ENCODE assay signal across 13 cellular contexts in genomic region chr1:54721719-54722118, GRCh38. TPM values are rescaled to one million over a fixed set of nuclear protein-coding genes. Genes with fewer than 3 reads are reported as not detected.
DNase-seq lines count a peak whose midpoint lies in the region; ATAC-seq and TF ChIP-seq lines count a peak whose summit lies in the region.
"Had no signal": no experiment of that assay in that cellular context is flagged by ENCODE, and none has a peak within 500 bp of the region (broad histone marks: within the 10 kb centered on the region; RNA-seq: fewer than 3 reads in every experiment).

No MANE protein-coding gene starts in this region.

- no peaks in the 10 kb centered on the region for H3K9me3 Mint-ChIP-seq in activated T-helper 17 cell treated with anti-CD3 and anti-CD28 coated beads, Interleukin-2, amount 50 U/mL, for 72 hours
- H3K9me3 Mint-ChIP-seq in nephron progenitor cell: peaks cover 28% of the 10 kb centered on the region

- peaks cover 13% of the 10 kb centered on the region for H3K4me1 ChIP-seq in foreskin keratinocyte

- ATAC-seq in activated T-helper 17 cell treated with anti-CD3 and anti-CD28 coated beads, Interleukin-2, amount 50 U/mL, for 72 hours (replicated peaks): no peak
- ATAC-seq in foreskin keratinocyte (no peak), GM19351 (IDR thresholded peaks at IDR 0.05; ENCODE audit: unreplicated experiment) (no peak)

- peaks cover 13% of the 10 kb centered on the region for H3K4me1 Mint-ChIP-seq in activated T-helper 17 cell treated with anti-CD3 and anti-CD28 coated beads, Interleukin-2, amount 50 U/mL, for 72 hours
- peaks cover 8% of the 10 kb centered on the region for H3K4me1 Mint-ChIP-seq in nephron progenitor cell

- DNase-seq in ELR (ENCODE audit: low read depth) (peak; percentile 43), M059J (ENCODE audit: low read depth) (peak; percentile 58), foreskin keratinocyte (peak; percentile 13 to 41), nephron progenitor cell (no peak), germinal center (ENCODE audit: low spot score) (no peak), NCI-H2029 treated with DMSO at 0.1 percent for 48 hours (lab: John Stamatoyannopoulos, UW) (no peak)
- DNase-seq: CD8-positive, alpha-beta memory T cell; COR-L47; GF-D8 had no signal

- no peak overlapping the region for H3K27ac ChIP-seq in foreskin keratinocyte
- H3K27ac ChIP-seq: BLaER1 treated with 17β-estradiol and CSF1 and Interleukin-3, amounts not matched to agents 10 nM and 100 nM had no signal

- H3K27me3 ChIP-seq in foreskin keratinocyte: no peaks in the 10 kb centered on the region
- H3K27me3 ChIP-seq: BLaER1 treated with 17β-estradiol and CSF1 and Interleukin-3, amounts not matched to agents 10 nM and 100 nM had no signal

- no peak for TF ChIP-seq CTCF in foreskin keratinocyte (conservative IDR thresholded peaks at IDR 0.05)
- no peak for TF ChIP-seq CTCF in nephron progenitor cell (IDR thresholded peaks at IDR 0.05)

- H3K36me3 Mint-ChIP-seq in activated T-helper 17 cell treated with anti-CD3 and anti-CD28 coated beads, Interleukin-2, amount 50 U/mL, for 72 hours (ENCODE audit: low read depth): peaks cover 98% of the 10 kb centered on the region
- H3K36me3 Mint-ChIP-seq in nephron progenitor cell (ENCODE audit: low read depth): peaks cover 79% of the 10 kb centered on the region

- no peak overlapping the region for H3K4me3 Mint-ChIP-seq in activated T-helper 17 cell treated with anti-CD3 and anti-CD28 coated beads, Interleukin-2, amount 50 U/mL, for 72 hours
- no peak overlapping the region for H3K4me3 Mint-ChIP-seq in nephron progenitor cell
- H3K4me3 Mint-ChIP-seq: B cell; CD8-positive, alpha-beta memory T cell had no signal

- peak overlapping the region; percentile 30 for H3K27ac Mint-ChIP-seq in activated T-helper 17 cell treated with anti-CD3 and anti-CD28 coated beads, Interleukin-2, amount 50 U/mL, for 72 hours
- H3K27ac Mint-ChIP-seq in nephron progenitor cell: no peak overlapping the region
- H3K27ac Mint-ChIP-seq: B cell; CD8-positive, alpha-beta memory T cell had no signal

- no peaks in the 10 kb centered on the region for H3K27me3 Mint-ChIP-seq in activated T-helper 17 cell treated with anti-CD3 and anti-CD28 coated beads, Interleukin-2, amount 50 U/mL, for 72 hours
- H3K27me3 Mint-ChIP-seq in nephron progenitor cell (ENCODE audit: low read depth, poor library complexity): no peaks in the 10 kb centered on the region
- H3K27me3 Mint-ChIP-seq: B cell; CD8-positive, alpha-beta memory T cell had no signal

RNA-seq across cellular contexts. Expression of gene TTC4, which starts 6.1 kb away (rescaled TPM):
- 30.1 and 31.9 TPM in 2 replicates for total RNA-seq in M059J (2014; rRNA removed; shearing (Covaris generic))
- 10 to 100 TPM; 15.1 to 26.4 TPM for total RNA-seq in activated T-helper 17 cell treated with anti-CD3 and anti-CD28 coated beads, Interleukin-2, amount 50 U/mL, for 72 hours
- 25.3 and 33.8 TPM in 2 replicates for total RNA-seq in foreskin keratinocyte
- polyA plus RNA-seq in foreskin keratinocyte: 21.7 and 30.9 TPM in 2 replicates

RNA-seq across cellular contexts. Expression of gene PARS2, which starts 42.6 kb away (rescaled TPM):
- total RNA-seq in M059J (2014; rRNA removed; shearing (Covaris generic)): 7.8 and 10.3 TPM in 2 replicates
- 1 to 10 TPM; 4.7 to 6.6 TPM for total RNA-seq in activated T-helper 17 cell treated with anti-CD3 and anti-CD28 coated beads, Interleukin-2, amount 50 U/mL, for 72 hours
- total RNA-seq in foreskin keratinocyte: 5.9 and 6.2 TPM in 2 replicates
- polyA plus RNA-seq in foreskin keratinocyte: 4.0 and 4.4 TPM in 2 replicates

Comparison
In these comparisons a context has a peak if more than half of its experiments do, and no peak if none do; other contexts are left out.
1. DNase-seq: peak in ELR (single experiment), M059J (single experiment) and foreskin keratinocyte (2 of 2); none in nephron progenitor cell (single experiment), germinal center (single experiment) and NCI-H2029 treated with DMSO at 0.1 percent for 48 hours (single experiment).